ENCODE assay signal across 8 cellular contexts in the genomic region with DNA sequence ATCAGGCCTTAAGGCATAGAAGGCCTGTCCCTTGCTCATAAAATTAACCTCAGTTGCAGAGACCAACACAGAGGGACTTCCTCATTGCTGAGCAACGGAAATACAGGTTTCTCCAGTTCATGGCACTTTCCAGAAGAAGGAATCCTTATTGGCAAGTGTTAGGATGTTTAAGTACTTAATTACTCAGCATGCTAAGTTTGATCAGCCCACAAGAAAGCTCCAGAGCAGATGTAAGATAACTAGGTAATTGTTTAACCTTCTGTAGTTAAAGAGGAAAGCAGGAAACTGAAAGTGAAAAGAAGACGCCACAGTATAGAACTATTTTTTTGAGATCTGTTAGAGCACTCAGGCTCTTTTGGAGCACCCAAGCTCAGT. TPM values are rescaled to one million over a fixed set of nuclear protein-coding genes. Genes with fewer than 3 reads are reported as not detected.
A peak's percentile ranks its signal among the peaks of the same experiment; 100 is the strongest.
DNase-seq lines count a peak whose midpoint lies in the region; ATAC-seq, FAIRE-seq and TF ChIP-seq lines count a peak whose summit lies in the region.

No MANE protein-coding gene starts in this region.

- H3K4me1 ChIP-seq in astrocyte (ENCODE audit: insufficient read depth, low read length) (peaks cover 13% of the 10 kb centered on the region), small intestine (ENCODE audit: control insufficient read depth in 2 of 2, insufficient read depth in 1 of 2, low read depth in 1 of 2, low read length in 1 of 2) (peaks cover 6 to 9% of the 10 kb centered on the region in 2 donors)

- no peak overlapping the region for H2AFZ ChIP-seq in astrocyte (ENCODE audit: low read depth, low read length)

- no peaks in the 10 kb centered on the region for H3K9me3 ChIP-seq in astrocyte (ENCODE audit: insufficient read depth, low read depth, low read length)
- H3K9me3 ChIP-seq in small intestine (ENCODE audit: control insufficient read depth, low read depth) = no peaks in the 10 kb centered on the region

- H3K4me2 ChIP-seq in astrocyte (ENCODE audit: low read length) = no peak overlapping the region

- FAIRE-seq in astrocyte (lab: Jason Lieb, UNC) (peak; percentile 64), small intestine (lab: Jason Lieb, UNC) (no peak)

- H3K36me3 ChIP-seq in astrocyte (ENCODE audit: insufficient read depth, low read length) (peaks cover 16% of the 10 kb centered on the region), small intestine (ENCODE audit: control insufficient read depth in 2 of 2, insufficient read depth in 2 of 2, low read length in 2 of 2) (no peaks in the 10 kb centered on the region)

- ATAC-seq in HG03108 (IDR thresholded peaks at IDR 0.05; ENCODE audit: unreplicated experiment) = peak; percentile 76

- peak overlapping the region; percentile 66 for H3K4me3 Mint-ChIP-seq in activated naive CD4-positive, alpha-beta T cell treated with anti-CD3 and anti-CD28 coated beads, Interleukin-2, amount 50 U/mL, for 24 hours
- H3K4me3 Mint-ChIP-seq in astrocyte (ENCODE audit: unreplicated experiment) = no peak overlapping the region

- H3K79me2 ChIP-seq in astrocyte (ENCODE audit: insufficient read depth, low read length) = peaks cover 42% of the 10 kb centered on the region

- H3K36me3 Mint-ChIP-seq in activated naive CD4-positive, alpha-beta T cell treated with anti-CD3 and anti-CD28 coated beads, Interleukin-2, amount 50 U/mL, for 24 hours = peaks cover 1% of the 10 kb centered on the region
- no peaks in the 10 kb centered on the region for H3K36me3 Mint-ChIP-seq in astrocyte (ENCODE audit: low read depth, unreplicated experiment)

- H3K27me3 Mint-ChIP-seq in activated naive CD4-positive, alpha-beta T cell treated with anti-CD3 and anti-CD28 coated beads, Interleukin-2, amount 50 U/mL, for 24 hours = no peaks in the 10 kb centered on the region
- no peaks in the 10 kb centered on the region for H3K27me3 Mint-ChIP-seq in astrocyte (ENCODE audit: low read depth, unreplicated experiment)

- no peaks in the 10 kb centered on the region for H4K20me1 ChIP-seq in astrocyte (ENCODE audit: insufficient read depth, low read length)

- H3K27ac ChIP-seq in astrocyte (ENCODE audit: low read depth, low read length) (peak overlapping the region; percentile 38), small intestine (ENCODE audit: low read depth in 1 of 2, low read length in 1 of 2) (peak overlapping the region; percentile 73 to 82), coronary artery (peak overlapping the region in 1 of 2 donors; percentile 16)

- peak overlapping the region; percentile 94 for H3K27ac Mint-ChIP-seq in activated naive CD4-positive, alpha-beta T cell treated with anti-CD3 and anti-CD28 coated beads, Interleukin-2, amount 50 U/mL, for 24 hours
- H3K27ac Mint-ChIP-seq in astrocyte (ENCODE audit: unreplicated experiment) = peak overlapping the region; percentile 53

- WGBS in small intestine, 3 donors = 7 to 31% (median 12%) methylated on average over 2 of the region's 2 CpGs

- DNase-seq in activated naive CD4-positive, alpha-beta T cell (lab: John Stamatoyannopoulos, UW) = no peak
- DNase-seq in astrocyte (ENCODE audit: low read depth) (peak; percentile 46), small intestine (peak; percentile 82), coronary artery (ENCODE audit: low spot score) (no peak), HK-2 (ENCODE audit: unreplicated experiment) (no peak), NCI-H524 (lab: John Stamatoyannopoulos, UW) (no peak)

- H3K27me3 ChIP-seq in astrocyte (ENCODE audit: insufficient read depth, low read length) = no peaks in the 10 kb centered on the region
- H3K27me3 ChIP-seq in small intestine (ENCODE audit: control insufficient read depth in 2 of 2, insufficient read depth in 2 of 2, low read length in 2 of 2) = no peaks in the 10 kb centered on the region

- TF ChIP-seq CTCF in astrocyte (IDR thresholded peaks at IDR 0.05; ENCODE audit: insufficient read depth, low read depth, low read length) (no peak), coronary artery (IDR thresholded peaks at IDR 0.05) (no peak)

- H3K9ac ChIP-seq in astrocyte (ENCODE audit: low read length) = no peak overlapping the region

- H3K4me3 ChIP-seq in astrocyte (ENCODE audit: insufficient read depth, low read depth, low read length) (no peak overlapping the region), small intestine (ENCODE audit: low read depth in 1 of 2, low read length in 2 of 2) (peak overlapping the region in 1 of 2 donors; percentile 11), coronary artery (no peak overlapping the region)

- peaks cover 28% of the 10 kb centered on the region for H3K4me1 Mint-ChIP-seq in activated naive CD4-positive, alpha-beta T cell treated with anti-CD3 and anti-CD28 coated beads, Interleukin-2, amount 50 U/mL, for 24 hours
- H3K4me1 Mint-ChIP-seq in astrocyte (ENCODE audit: low read depth, unreplicated experiment) = peaks cover 23% of the 10 kb centered on the region

- H3K9me3 Mint-ChIP-seq in activated naive CD4-positive, alpha-beta T cell treated with anti-CD3 and anti-CD28 coated beads, Interleukin-2, amount 50 U/mL, for 24 hours = no peaks in the 10 kb centered on the region
- H3K9me3 Mint-ChIP-seq in astrocyte (ENCODE audit: unreplicated experiment) = no peaks in the 10 kb centered on the region

RNA-seq across cellular contexts. Expression of gene SMS, which starts 33.5 kb away (rescaled TPM):
- total RNA-seq in astrocyte = 134 and 187 TPM in 2 replicates
- polyA plus RNA-seq in small intestine = 10 to 100 TPM; 60.3 to 89.2 (median 87.0) TPM

RNA-seq across cellular contexts. Expression of gene PHEX, which starts 58.1 kb away (rescaled TPM):
- total RNA-seq in astrocyte = 0.24 and 0.36 TPM in 2 replicates
- under 1 TPM; 0.40 to 0.67 (median 0.54) TPM for polyA plus RNA-seq in small intestine

Comparison
In these comparisons a context has a peak if more than half of its experiments do, and no peak if none do; other contexts are left out.
1. DNase-seq: peak in astrocyte (single experiment) and small intestine (single experiment); none in activated naive CD4-positive, alpha-beta T cell (0 of 4), coronary artery (single experiment), HK-2 (single experiment) and NCI-H524 (0 of 2).